Comparison of ENCODE assay signal across 14 cellular contexts in the genomic region with DNA sequence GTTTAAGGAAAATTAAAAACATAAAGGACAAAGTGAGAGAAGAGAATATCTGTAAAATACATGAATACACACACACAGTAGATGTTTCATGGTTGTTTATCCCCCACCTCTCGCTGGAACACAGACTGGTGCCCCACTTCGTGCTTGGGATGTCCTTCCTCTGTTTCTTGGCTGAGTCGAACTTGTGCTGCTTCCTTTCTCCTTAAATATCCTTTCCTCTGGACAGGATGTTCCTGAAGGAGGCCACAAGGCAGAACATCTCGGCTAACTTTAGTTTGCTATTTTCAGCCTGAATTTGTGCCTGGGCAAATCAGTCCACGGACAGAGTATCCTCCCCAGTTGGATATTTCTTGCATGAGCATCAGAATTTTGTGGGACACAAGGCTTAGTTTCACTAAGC. TPM values are rescaled to one million over a fixed set of nuclear protein-coding genes. Genes with fewer than 3 reads are reported as not detected.
DNase-seq lines count a peak whose midpoint lies in the region; ATAC-seq, FAIRE-seq and TF ChIP-seq lines count a peak whose summit lies in the region.
"Had no signal": no experiment of that assay in that cellular context is flagged by ENCODE, and none has a peak within 500 bp of the region (broad histone marks: within the 10 kb centered on the region; RNA-seq: fewer than 3 reads in every experiment).

No MANE protein-coding gene starts in this region.

- CTCF ChIA-PET in GM12878 (lab: Yijun Ruan, JAX): interaction anchor here (0.5 to 4.5 kb wide), 11 partner anchors 19 to 210 kb away, joined by 3 to 33 read pairs (median 6); partner anchors contain the start of gene NCOA3

- no peak for TF ChIP-seq CTCF in GM12878 (IDR thresholded peaks at IDR 0.05 in 2 of 3, conservative IDR thresholded peaks at IDR 0.05 in 1 of 3; ENCODE audit: control insufficient read depth in 2 of 3, extremely low read depth in 1 of 3, insufficient read depth in 1 of 3, low read depth in 3 of 3, low read length in 3 of 3)
- TF ChIP-seq CTCF in right lobe of liver (IDR thresholded peaks at IDR 0.05): no peak
- no peak for TF ChIP-seq CTCF in thyroid gland (IDR thresholded peaks at IDR 0.05)

- H3K79me2 ChIP-seq in GM12878 (ENCODE audit: control insufficient read depth, insufficient read depth, low read length): peaks cover 41% of the 10 kb centered on the region

- H3K36me3 ChIP-seq in GM12878 (ENCODE audit: control insufficient read depth in 2 of 2, insufficient read depth in 2 of 2, low read length in 1 of 2) (no peaks in the 10 kb centered on the region), right lobe of liver (no peaks in the 10 kb centered on the region), thyroid gland (no peaks in the 10 kb centered on the region), SJCRH30 (no peaks in the 10 kb centered on the region)

- H3K27ac ChIP-seq in GM12878 (ENCODE audit: control insufficient read depth, insufficient read depth): peak overlapping the region; percentile 91
- peak overlapping the region in 1 of 3 donors; percentile 40 for H3K27ac ChIP-seq in right lobe of liver
- peak overlapping the region; percentile 9 to 65 (median 62) for H3K27ac ChIP-seq in thyroid gland
- H3K27ac ChIP-seq in SJCRH30: no peak overlapping the region
- H3K27ac ChIP-seq: RWPE1 had no signal

- no peak for TF ChIP-seq RAD21 in GM12878 (IDR thresholded peaks at IDR 0.05; ENCODE audit: insufficient read depth, low read depth, low read length)

- no peaks in the 10 kb centered on the region for H4K20me1 ChIP-seq in GM12878 (ENCODE audit: control insufficient read depth, insufficient read depth)

- no TSS peak for BruUV-seq in GM12878 (replicated peaks; lab: Mats Ljungman, UMichigan)

- RAD21 ChIA-PET in GM12878 (lab: Charles Lee; ENCODE audit: unreplicated experiment): interaction anchor here (1.1 to 9.2 kb wide), 19 partner anchors 19 to 209 kb away, joined by 3 to 143 read pairs (median 14); partner anchors contain the start of gene NCOA3

- SMC1A ChIA-PET in GM12878 (lab: Charles Lee; ENCODE audit: uncharacterized antibody, unreplicated experiment): interaction anchor here (0.8 to 9.2 kb wide), 19 partner anchors 19 to 210 kb away, joined by 3 to 142 read pairs (median 16); partner anchors contain the start of genes NCOA3 and ZMYND8

- H3K4me1 ChIP-seq in GM12878 (ENCODE audit: control insufficient read depth, insufficient read depth, low read length): peaks cover 55% of the 10 kb centered on the region
- no peaks in the 10 kb centered on the region for H3K4me1 ChIP-seq in right lobe of liver
- H3K4me1 ChIP-seq in thyroid gland: peaks cover 0 to 10% of the 10 kb centered on the region in 2 donors
- H3K4me1 ChIP-seq in SJCRH30: peaks cover 2% of the 10 kb centered on the region

- intact Hi-C loops in GM12878 (cut with micrococcal nuclease; ENCODE audit: unreplicated experiment): loop anchor here (5.0 kb wide), 1 partner anchor 211 kb away; no protein-coding TSS in a partner anchor
- intact Hi-C loops in right lobe of liver (cut with DNase I): no loop called here
- intact Hi-C loops in thyroid gland (cut with DNase I): no loop called here

- in situ Hi-C loops in GM12878 (cut with MboI): no loop called here

- ATAC-seq in GM12878 (no peak), right lobe of liver (peak; percentile 17 to 81 (median 48)), GM21576 (IDR thresholded peaks at IDR 0.05; ENCODE audit: unreplicated experiment) (no peak), HG03439 (IDR thresholded peaks at IDR 0.05; ENCODE audit: unreplicated experiment) (no peak), HG03045 (IDR thresholded peaks at IDR 0.05; ENCODE audit: unreplicated experiment) (no peak)

- H3K27me3 ChIP-seq in GM12878 (replicated peaks in 1 of 2; ENCODE audit: control insufficient read depth in 2 of 2, insufficient read depth in 2 of 2, low read length in 1 of 2) (no peaks in the 10 kb centered on the region), right lobe of liver (no peaks in the 10 kb centered on the region), thyroid gland (no peaks in the 10 kb centered on the region), SJCRH30 (no peaks in the 10 kb centered on the region)

- H3K4me2 ChIP-seq in GM12878 (ENCODE audit: control insufficient read depth, insufficient read depth): peak overlapping the region; percentile 87

- WGBS in GM12878 (ENCODE audit: insufficient coverage, insufficient replicate concordance, low lambda C conversion rate, missing lambda C conversion rate): 32% methylated on average over 5 of the region's 5 CpGs
- 52% methylated on average over 5 of the region's 5 CpGs for WGBS in right lobe of liver (ENCODE audit: insufficient coverage, low coverage, low lambda C conversion rate, missing lambda C conversion rate)
- WGBS in thyroid gland, 2 donors: 60 to 68% methylated on average over 5 of the region's 5 CpGs

- no peak for TF ChIP-seq EP300 in GM12878 (IDR thresholded peaks at IDR 0.05; ENCODE audit: borderline replicate concordance in 1 of 2, control insufficient read depth in 1 of 2, low read depth in 2 of 2, low read length in 2 of 2)

- H3K9me3 ChIP-seq in GM12878 (replicated peaks; ENCODE audit: control insufficient read depth, insufficient read depth, low read length) (no peaks in the 10 kb centered on the region), right lobe of liver (no peaks in the 10 kb centered on the region), thyroid gland (no peaks in the 10 kb centered on the region), SJCRH30 (replicated peaks) (no peaks in the 10 kb centered on the region)

- H3K9ac ChIP-seq in GM12878 (ENCODE audit: control insufficient read depth, insufficient read depth, low read length): peak overlapping the region; percentile 88

- DNase-seq in GM12878 (ENCODE audit: low read depth, low spot score) (no peak), right lobe of liver (no peak), thyroid gland (no peak), SJCRH30 (no peak)
- DNase-seq: kidney, NCI-H1048, NCI-H446, T1000 had no signal

- H3K4me3 ChIP-seq in GM12878: peak overlapping the region; percentile 64
- no peak overlapping the region for H3K4me3 ChIP-seq in right lobe of liver
- no peak overlapping the region for H3K4me3 ChIP-seq in thyroid gland (replicated peaks in 1 of 3)
- H3K4me3 ChIP-seq in SJCRH30: no peak overlapping the region

- POLR2A ChIA-PET in GM12878 (lab: Charles Lee): interaction anchor here (0.6 to 11.1 kb wide), 14 partner anchors 18 to 1416 kb away, joined by 3 to 123 read pairs (median 7); partner anchors contain the start of genes NCOA3 and ZMYND8

- H2AFZ ChIP-seq in GM12878 (ENCODE audit: control insufficient read depth, low read depth, low read length): no peak overlapping the region

- no peak for FAIRE-seq in GM12878 (lab: Jason Lieb, UNC)
- FAIRE-seq: H54, kidney had no signal

- TF ChIP-seq POLR2A in GM19099 (IDR thresholded peaks at IDR 0.05; ENCODE audit: extremely low read depth, insufficient read length, low read depth): peak; percentile 34
- no peak for TF ChIP-seq POLR2A in GM12878 (IDR thresholded peaks at IDR 0.05; ENCODE audit: low read depth, low read length)
- no peak for TF ChIP-seq POLR2A in right lobe of liver (IDR thresholded peaks at IDR 0.05)
- no peak for TF ChIP-seq POLR2A in thyroid gland (IDR thresholded peaks at IDR 0.05)

TF ChIP-seq in GM12878, 131 proteins besides CTCF, POLR2A, EP300 and RAD21:
- TF ChIP-seq CREB1 (IDR thresholded peaks at IDR 0.05; ENCODE audit: low read depth) (no peak), TCF7 (IDR thresholded peaks at IDR 0.05; ENCODE audit: borderline replicate concordance) (no peak), MEF2A (IDR thresholded peaks at IDR 0.05; ENCODE audit: insufficient read depth, low read depth, low read length) (no peak), BHLHE40 (IDR thresholded peaks at IDR 0.05; ENCODE audit: borderline replicate concordance in 1 of 2, low read depth in 2 of 2, low read length in 1 of 2) (no peak), SUZ12 (IDR thresholded peaks at IDR 0.05; ENCODE audit: unreplicated experiment) (no peak)

RNA-seq across cellular contexts. Expression of gene ZMYND8, which starts 54.7 kb away (rescaled TPM):
- total RNA-seq in GM12878 (2013; cell fraction: nucleolus; rRNA removed): 207 and 208 TPM in 2 replicates
- total RNA-seq in GM12878 (2014; rRNA removed): 17.8 and 18.5 TPM in 2 replicates
- total RNA-seq in GM12878 (2014; rRNA removed; fragmentation: Illumina TruSeq; extraction: Trizol): 24.1 and 24.2 TPM in 2 replicates
- total RNA-seq in GM12878 (2021): 42.1 and 54.8 TPM in 2 replicates
- polyA plus RNA-seq in GM12878 (2011; ENCODE audit: low read depth): 9.9 TPM
- polyA plus RNA-seq in GM12878 (2011; rRNA removed): 26.6 and 34.3 TPM in 2 replicates
- 21.0 and 23.6 TPM in 2 replicates for polyA plus RNA-seq in GM12878 (2011; cell fraction: cytosol; rRNA removed)
- 69.7 and 78.1 TPM in 2 replicates for polyA plus RNA-seq in GM12878 (2011; cell fraction: nucleus; rRNA removed)
- 16.4 and 22.5 TPM in 2 replicates for polyA plus RNA-seq in GM12878 (2012)
- polyA plus RNA-seq in GM12878 (2014; fragmentation: Illumina TruSeq; extraction: Trizol): 27.1 and 27.9 TPM in 2 replicates
- 10 to 100 TPM; 12.9 to 18.4 TPM for polyA plus RNA-seq in GM12878 (2014; fragmentation: Nextera tagmentation; extraction: Ambion mirVana)
- polyA plus RNA-seq in GM12878 (2014; rRNA removed): 21.7 and 22.7 TPM in 2 replicates
- 10 to 100 TPM; 22.1 to 25.0 TPM for polyA plus RNA-seq in GM12878 (2016; fragmentation: Nextera tagmentation; extraction: Ambion mirVana)
- polyA minus RNA-seq in GM12878 (2011; rRNA and poly(A)+ RNA removed): 49.9 and 55.7 TPM in 2 replicates
- 18.0 and 20.2 TPM in 2 replicates for polyA minus RNA-seq in GM12878 (2011; cell fraction: cytosol; rRNA and poly(A)+ RNA removed)
- polyA minus RNA-seq in GM12878 (2011; cell fraction: nucleus; rRNA and poly(A)+ RNA removed): 45.5 and 61.3 TPM in 2 replicates
- total RNA-seq in right lobe of liver: 10 to 100 TPM in 5 of 6 experiments, 1 to 10 TPM in 1; 7.8 to 25.7 (median 13.8) TPM
- total RNA-seq in thyroid gland: 10 to 100 TPM; 29.7 to 42.4 (median 30.9) TPM
- 45.4 and 45.8 TPM in 2 replicates for total RNA-seq in SJCRH30 (2014; rRNA removed; shearing (Covaris generic))

Comparison
In these comparisons a context has a peak if more than half of its experiments do, and no peak if none do; other contexts are left out.
1. ATAC-seq: peak in right lobe of liver (4 of 4); none in GM12878 (single experiment), GM21576 (single experiment), HG03439 (single experiment) and HG03045 (single experiment).